Comparison of ENCODE assay signal across 8 cellular contexts in genomic region chr9:6645153-6646027, GRCh38. TPM values are rescaled to one million over a fixed set of nuclear protein-coding genes. Genes with fewer than 3 reads are reported as not detected.
A peak's percentile ranks its signal among the peaks of the same experiment; 100 is the strongest.
DNase-seq lines count a peak whose midpoint lies in the region; ATAC-seq and TF ChIP-seq lines count a peak whose summit lies in the region.

Gene GLDC, minus strand, starts transcription at chr9:6645729. Its CDS starts 230 bp downstream, at chr9:6645499.

- H3K36me3 Mint-ChIP-seq in activated T-helper 2 cell treated with anti-CD3 and anti-CD28 coated beads, Interferon-gamma antibody, Interleukin-2, Interleukin-4, amounts not matched to agents 10 μg/mL and 5 μg/mL and 100 μg/mL, durations not matched to agents 14 hours and 24 hours and 36 hours (ENCODE audit: low read depth): no peaks in the 10 kb centered on the region
- H3K36me3 Mint-ChIP-seq in glutamatergic neuron (ENCODE audit: unreplicated experiment): no peaks in the 10 kb centered on the region

- TF ChIP-seq EP300 in ovary (IDR thresholded peaks at IDR 0.05): no peak

- TF ChIP-seq CTCF in glutamatergic neuron (IDR thresholded peaks at IDR 0.05; ENCODE audit: partially characterized antibody, unreplicated experiment): no peak
- no peak for TF ChIP-seq CTCF in ovary (IDR thresholded peaks at IDR 0.05)
- no peak for TF ChIP-seq CTCF in vagina (IDR thresholded peaks at IDR 0.05)

- peak; percentile 92 for ATAC-seq in GM18868 (IDR thresholded peaks at IDR 0.05; ENCODE audit: unreplicated experiment)
- peak; percentile 39 for ATAC-seq in HG03060 (IDR thresholded peaks at IDR 0.05; ENCODE audit: low read depth, unreplicated experiment)

- H3K4me1 Mint-ChIP-seq in activated T-helper 2 cell treated with anti-CD3 and anti-CD28 coated beads, Interferon-gamma antibody, Interleukin-2, Interleukin-4, amounts not matched to agents 10 μg/mL and 5 μg/mL and 100 μg/mL, durations not matched to agents 14 hours and 24 hours and 36 hours (ENCODE audit: low read depth): peaks cover 18% of the 10 kb centered on the region
- peaks cover 5% of the 10 kb centered on the region for H3K4me1 Mint-ChIP-seq in glutamatergic neuron (ENCODE audit: low read depth, unreplicated experiment)

- intact Hi-C loops in activated T-helper 2 cell treated with anti-CD3 and anti-CD28 coated beads, Interferon-gamma antibody, Interleukin-2, Interleukin-4, amounts not matched to agents 10 μg/mL and 5 μg/mL and 100 μg/mL, durations not matched to agents 14 hours and 24 hours and 36 hours (cut with micrococcal nuclease): loop anchor here (2.0 kb wide), 1 partner anchor 35 kb away; no protein-coding TSS in a partner anchor
- intact Hi-C loops in ovary (cut with DNase I): no loop called here
- intact Hi-C loops in vagina (cut with DNase I): no loop called here

- peak within 1 kb of the TSS; percentile 40 for H2AFZ ChIP-seq in ACC112 (ENCODE audit: low read length, unreplicated experiment)

- peaks cover 0 to 3% of the 10 kb centered on the region in 2 donors for H3K9me3 ChIP-seq in ovary
- no peaks in the 10 kb centered on the region for H3K9me3 ChIP-seq in vagina

- no peaks in the 10 kb centered on the region for H3K79me2 ChIP-seq in ACC112 (ENCODE audit: control insufficient read depth, insufficient read depth, low read length, unreplicated experiment)

- H3K9me3 Mint-ChIP-seq in activated T-helper 2 cell treated with anti-CD3 and anti-CD28 coated beads, Interferon-gamma antibody, Interleukin-2, Interleukin-4, amounts not matched to agents 10 μg/mL and 5 μg/mL and 100 μg/mL, durations not matched to agents 14 hours and 24 hours and 36 hours: no peaks in the 10 kb centered on the region
- peaks cover 6% of the 10 kb centered on the region for H3K9me3 Mint-ChIP-seq in glutamatergic neuron (ENCODE audit: unreplicated experiment)

- H3K36me3 ChIP-seq in ACC112 (ENCODE audit: insufficient read depth, low read length) (no peaks in the 10 kb centered on the region), ovary (no peaks in the 10 kb centered on the region), vagina (no peaks in the 10 kb centered on the region)

- peaks cover 77% of the 10 kb centered on the region for H3K27me3 ChIP-seq in ACC112 (ENCODE audit: insufficient read depth, low read length)
- no peaks in the 10 kb centered on the region for H3K27me3 ChIP-seq in ovary
- H3K27me3 ChIP-seq in vagina: no peaks in the 10 kb centered on the region

- 1 to 8% (median 4%) methylated on average over 67 to 79 of the region's 79 CpGs for WGBS in ovary, 3 donors

- DNase-seq in NCI-H526 treated with DMSO at 0.1 percent for 48 hours (lab: John Stamatoyannopoulos, UW): peak; percentile 39
- peak; percentile 17 for DNase-seq in activated T-helper 2 cell treated with anti-CD3 and anti-CD28 coated beads, Interferon-gamma antibody, Interleukin-2, Interleukin-4, amounts not matched to agents 10 μg/mL and 5 μg/mL and 100 μg/mL, durations not matched to agents 14 hours and 24 hours and 36 hours (ENCODE audit: low spot score)
- DNase-seq in glutamatergic neuron: peak; percentile 77
- DNase-seq in ovary: peak in 3 of 5 donors; percentile 16 to 33 (median 18)
- no peak for DNase-seq in vagina (ENCODE audit: extremely low spot score in 2 of 2)

- H3K27ac ChIP-seq in ACC112 (ENCODE audit: low read depth, low read length) (no peak within 1 kb of the TSS), ovary (no peak within 1 kb of the TSS), vagina (no peak within 1 kb of the TSS)

- H3K27ac Mint-ChIP-seq in activated T-helper 2 cell treated with anti-CD3 and anti-CD28 coated beads, Interferon-gamma antibody, Interleukin-2, Interleukin-4, amounts not matched to agents 10 μg/mL and 5 μg/mL and 100 μg/mL, durations not matched to agents 14 hours and 24 hours and 36 hours: peak within 1 kb of the TSS; percentile 33
- H3K27ac Mint-ChIP-seq in glutamatergic neuron (ENCODE audit: unreplicated experiment): peak within 1 kb of the TSS; percentile 75

- H3K4me3 Mint-ChIP-seq in activated T-helper 2 cell treated with anti-CD3 and anti-CD28 coated beads, Interferon-gamma antibody, Interleukin-2, Interleukin-4, amounts not matched to agents 10 μg/mL and 5 μg/mL and 100 μg/mL, durations not matched to agents 14 hours and 24 hours and 36 hours (ENCODE audit: low read depth): peak within 1 kb of the TSS; percentile 83
- H3K4me3 Mint-ChIP-seq in glutamatergic neuron (ENCODE audit: unreplicated experiment): peak within 1 kb of the TSS; percentile 96

- H3K4me3 ChIP-seq in ACC112 (ENCODE audit: low read depth, low read length): peak within 1 kb of the TSS; percentile 72
- peak within 1 kb of the TSS; percentile 24 for H3K4me3 ChIP-seq in ovary
- H3K4me3 ChIP-seq in vagina: peak within 1 kb of the TSS; percentile 37 to 50

- peaks cover 6% of the 10 kb centered on the region for H3K4me1 ChIP-seq in ACC112 (ENCODE audit: control insufficient read depth, insufficient read depth, low read length, unreplicated experiment)
- H3K4me1 ChIP-seq in ovary (ENCODE audit: insufficient read depth): peaks cover 3% of the 10 kb centered on the region
- H3K4me1 ChIP-seq in vagina: peaks cover 21% of the 10 kb centered on the region

- H3K27me3 Mint-ChIP-seq in activated T-helper 2 cell treated with anti-CD3 and anti-CD28 coated beads, Interferon-gamma antibody, Interleukin-2, Interleukin-4, amounts not matched to agents 10 μg/mL and 5 μg/mL and 100 μg/mL, durations not matched to agents 14 hours and 24 hours and 36 hours (ENCODE audit: low read depth): peaks cover 69% of the 10 kb centered on the region
- peaks cover 10% of the 10 kb centered on the region for H3K27me3 Mint-ChIP-seq in glutamatergic neuron (ENCODE audit: unreplicated experiment)

- no peak for TF ChIP-seq POLR2A in ovary (IDR thresholded peaks at IDR 0.05)
- TF ChIP-seq POLR2A in vagina (IDR thresholded peaks at IDR 0.05): no peak

RNA-seq across cellular contexts. Expression of gene GLDC, which starts in this region (rescaled TPM):
- 1.0 and 1.4 TPM in 2 replicates for total RNA-seq in activated T-helper 2 cell treated with anti-CD3 and anti-CD28 coated beads, Interferon-gamma antibody, Interleukin-2, Interleukin-4, amounts not matched to agents 10 μg/mL and 5 μg/mL and 100 μg/mL, durations not matched to agents 14 hours and 24 hours and 36 hours
- total RNA-seq in glutamatergic neuron (ENCODE audit: unreplicated experiment) (42.9 TPM), ovary (1 to 10 TPM in 2 of 7 donors, under 1 TPM in 3, not detected in 2; 0.52 to 4.3 (median 0.79) TPM), vagina (0.49 TPM)
- polyA plus RNA-seq in ovary: under 1 TPM; 0.07 to 0.53 TPM

Comparison
In these comparisons a context has a peak if more than half of its experiments do, and no peak if none do; other contexts are left out.
1. DNase-seq: peak in NCI-H526 treated with DMSO at 0.1 percent for 48 hours (single experiment), activated T-helper 2 cell treated with anti-CD3 and anti-CD28 coated beads, Interferon-gamma antibody, Interleukin-2, Interleukin-4, amounts not matched to agents 10 μg/mL and 5 μg/mL and 100 μg/mL, durations not matched to agents 14 hours and 24 hours and 36 hours (single experiment), glutamatergic neuron (single experiment) and ovary (3 of 5); none in vagina (0 of 2).
2. Peak in every context shown above with its lines, with median percentiles within 50 percentile points of each other: H3K4me3 ChIP-seq.